12 cellular contexts compared by ENCODE assay signal in genomic region chr22:28978158-28978557, GRCh38.
A peak's percentile ranks its signal among the peaks of the same experiment; 100 is the strongest.
DNase-seq lines count a peak whose midpoint lies in the region; ATAC-seq and TF ChIP-seq lines count a peak whose summit lies in the region.
"Had no signal": no experiment of that assay in that cellular context is flagged by ENCODE, and none has a peak within 500 bp of the region (broad histone marks: within the 10 kb centered on the region; RNA-seq: fewer than 3 reads in every experiment).

No MANE protein-coding gene starts in this region.

- H3K27ac ChIP-seq in right cardiac atrium (ENCODE audit: low read length), result no peak overlapping the region
- H3K27ac ChIP-seq: VCaP had no signal

- H3K36me3 Mint-ChIP-seq in HFFc6 (ENCODE audit: low read depth), result no peaks in the 10 kb centered on the region

- intact Hi-C loops in right cardiac atrium (cut with DNase I), result no loop called here

- peaks cover 38% of the 10 kb centered on the region for H3K4me1 Mint-ChIP-seq in HFFc6 (ENCODE audit: low read depth)

- WGBS in right cardiac atrium, result 40% methylated on average over 6 of the region's 6 CpGs

- no peaks in the 10 kb centered on the region for H3K9me3 Mint-ChIP-seq in HFFc6

- no peak for TF ChIP-seq CTCF in HFFc6 (IDR thresholded peaks at IDR 0.05)

- peak; percentile 49 to 60 for ATAC-seq in right cardiac atrium
- ATAC-seq in GM19035 (IDR thresholded peaks at IDR 0.05; ENCODE audit: unreplicated experiment), result no peak

- peak overlapping the region; percentile 9; the same call in 1 of the 2 replicates for H3K4me3 Mint-ChIP-seq in HFFc6

- H3K27me3 Mint-ChIP-seq in HFFc6 (ENCODE audit: insufficient read depth), result no peaks in the 10 kb centered on the region

- no peak for DNase-seq in HFFc6
- DNase-seq in astrocyte of the hippocampus (ENCODE audit: low read depth, low spot score), result peak; percentile 71
- DNase-seq in right cardiac atrium, result peak in 1 of 3 donors; percentile 64
- no peak for DNase-seq in T1000 (lab: John Stamatoyannopoulos, UW)
- DNase-seq in NCI-H446 treated with DMSO at 0.1 percent for 48 hours (lab: John Stamatoyannopoulos, UW), result no peak
- DNase-seq in T-helper 1 cell, result no peak
- DNase-seq: activated naive CD4-positive, alpha-beta T cell treated with anti-CD3 and anti-CD28 coated beads, Interleukin-2, amount 50 U/mL, for 16 hours; NCI-H510A treated with DMSO at 0.1 percent for 48 hours had no signal

- H3K27me3 ChIP-seq in right cardiac atrium (ENCODE audit: control insufficient read depth, insufficient read depth), result no peaks in the 10 kb centered on the region
- no peaks in the 10 kb centered on the region for H3K27me3 ChIP-seq in skeletal muscle satellite cell (ENCODE audit: control insufficient read depth, insufficient read depth, low read length)

- H3K9ac ChIP-seq in skeletal muscle satellite cell (ENCODE audit: low read depth, low read length), result peak overlapping the region; percentile 47

- H3K27ac Mint-ChIP-seq in HFFc6, result no peak overlapping the region

- peak overlapping the region; percentile 82 for H3K4me2 ChIP-seq in skeletal muscle satellite cell (ENCODE audit: low read length)

- H3K4me3 ChIP-seq in right cardiac atrium (ENCODE audit: low read length), result no peak overlapping the region
- peak overlapping the region; percentile 58 for H3K4me3 ChIP-seq in skeletal muscle satellite cell (ENCODE audit: low read length)
- H3K4me3 ChIP-seq: skin epidermis had no signal

- H3K9me3 ChIP-seq in right cardiac atrium (ENCODE audit: control insufficient read depth, low read length), result no peaks in the 10 kb centered on the region
- no peaks in the 10 kb centered on the region for H3K9me3 ChIP-seq in skeletal muscle satellite cell (replicated peaks; ENCODE audit: low read length)

- peaks cover 2% of the 10 kb centered on the region for H3K4me1 ChIP-seq in right cardiac atrium (ENCODE audit: control insufficient read depth, insufficient read depth, low read length)
- peaks cover 36% of the 10 kb centered on the region for H3K4me1 ChIP-seq in skeletal muscle satellite cell (ENCODE audit: control insufficient read depth, insufficient read depth, low read length)

- no peaks in the 10 kb centered on the region for H3K36me3 ChIP-seq in skeletal muscle satellite cell (ENCODE audit: insufficient read depth, low read length)
